In genomic region chr12:57611116-57611809, GRCh38 we compare ENCODE assay signal across 1 cellular context.
TF ChIP-seq lines count a peak whose summit lies in the region.

TSS of gene ARHGEF25 (plus strand) at chr12:57611435. CDS start at chr12:57611895, 460 bp downstream.

TF ChIP-seq in HepG2, 621 proteins besides CTCF, POLR2A, EP300 and RAD21 (continued from another document and continues in another):
- TF ChIP-seq MAZ (IDR thresholded peaks at IDR 0.05; ENCODE audit: borderline replicate concordance, low read depth, low read length) (0 out of 2 replicates have a peak, but pooled peaks have one; percentile 24), MAZ (CRISPR knock-in tag; IDR thresholded peaks at IDR 0.05; ENCODE audit: low read depth) (0 out of 2 replicates have a peak, but pooled peaks have one; percentile 25), RBFOX2 (IDR thresholded peaks at IDR 0.05; ENCODE audit: low read depth, low read length) (peak; percentile 86), ZNF740 (CRISPR knock-in tag; IDR thresholded peaks at IDR 0.05) (0 out of 2 replicates have a peak, but pooled peaks have one; percentile 32), MTF1 (CRISPR knock-in tag; IDR thresholded peaks at IDR 0.05) (no peak), ZNF10 (CRISPR knock-in tag; IDR thresholded peaks at IDR 0.05; ENCODE audit: borderline replicate concordance, low read depth) (no peak), HES4 (CRISPR knock-in tag; IDR thresholded peaks at IDR 0.05; ENCODE audit: borderline replicate concordance) (0 out of 2 replicates have a peak, but pooled peaks have one; percentile 46), THAP11 (CRISPR knock-in tag; IDR thresholded peaks at IDR 0.05) (peak; percentile 57; the same call in 1 of the 2 replicates), DMAP1 (CRISPR knock-in tag; IDR thresholded peaks at IDR 0.05) (peak; percentile 57; the same call in 1 of the 2 replicates), SNAPC4 (CRISPR knock-in tag; IDR thresholded peaks at IDR 0.05) (0 out of 2 replicates have a peak, but pooled peaks have one; percentile 51), CENPBD1 (CRISPR knock-in tag; IDR thresholded peaks at IDR 0.05; ENCODE audit: borderline replicate concordance, low read depth) (no peak), HHEX (CRISPR knock-in tag; IDR thresholded peaks at IDR 0.05) (no peak), ZBTB14 (CRISPR knock-in tag; IDR thresholded peaks at IDR 0.05) (no peak), RFXANK (CRISPR knock-in tag; IDR thresholded peaks at IDR 0.05) (no peak), FIP1L1 (IDR thresholded peaks at IDR 0.05; ENCODE audit: borderline replicate concordance, insufficient read depth, low read depth, low read length) (no peak), THRA (CRISPR knock-in tag; IDR thresholded peaks at IDR 0.05; ENCODE audit: borderline replicate concordance) (peak; percentile 47; the same call in 1 of the 2 replicates), ZNF747 (CRISPR knock-in tag; IDR thresholded peaks at IDR 0.05; ENCODE audit: borderline replicate concordance) (no peak), ZBED4 (CRISPR knock-in tag; IDR thresholded peaks at IDR 0.05; ENCODE audit: borderline replicate concordance) (0 out of 2 replicates have a peak, but pooled peaks have one; percentile 46), ZNF432 (CRISPR knock-in tag; IDR thresholded peaks at IDR 0.05; ENCODE audit: borderline replicate concordance) (no peak), ZNF296 (CRISPR knock-in tag; conservative IDR thresholded peaks at IDR 0.05) (no peak), ZNF24 (IDR thresholded peaks at IDR 0.05) (no peak), IRF9 (CRISPR knock-in tag; IDR thresholded peaks at IDR 0.05; ENCODE audit: borderline replicate concordance) (no peak), MAX (IDR thresholded peaks at IDR 0.05) (0 out of 2 replicates have a peak, but pooled peaks have one; percentile 31), ZNF75D (CRISPR knock-in tag; IDR thresholded peaks at IDR 0.05; ENCODE audit: borderline replicate concordance) (no peak), ZNF276 (CRISPR knock-in tag; IDR thresholded peaks at IDR 0.05; ENCODE audit: low read depth) (no peak), CCDC6 (CRISPR knock-in tag; IDR thresholded peaks at IDR 0.05) (no peak), CREBL2 (CRISPR knock-in tag; IDR thresholded peaks at IDR 0.05; ENCODE audit: borderline replicate concordance) (no peak), ZNF543 (CRISPR knock-in tag; IDR thresholded peaks at IDR 0.05) (0 out of 2 replicates have a peak, but pooled peaks have one; percentile 54), POGZ (CRISPR knock-in tag; IDR thresholded peaks at IDR 0.05) (peak; percentile 58; the same call in 1 of the 2 replicates), ZBTB21 (CRISPR knock-in tag; IDR thresholded peaks at IDR 0.05) (no peak), SRSF9 (IDR thresholded peaks at IDR 0.05; ENCODE audit: borderline replicate concordance, insufficient read depth, low read depth, low read length, poor library complexity, severe bottlenecking) (no peak), NFATC3 (CRISPR knock-in tag; IDR thresholded peaks at IDR 0.05) (no peak), YEATS4 (CRISPR knock-in tag; IDR thresholded peaks at IDR 0.05; ENCODE audit: borderline replicate concordance) (peak; percentile 69; the same call in 1 of the 2 replicates), KAT7 (CRISPR knock-in tag; IDR thresholded peaks at IDR 0.05; ENCODE audit: borderline replicate concordance) (0 out of 2 replicates have a peak, but pooled peaks have one; percentile 9), ZNF235 (CRISPR knock-in tag; IDR thresholded peaks at IDR 0.05; ENCODE audit: borderline replicate concordance) (0 out of 2 replicates have a peak, but pooled peaks have one; percentile 54), RXRB (CRISPR knock-in tag; IDR thresholded peaks at IDR 0.05; ENCODE audit: borderline replicate concordance) (peak; percentile 55; the same call in 1 of the 2 replicates), RXRA (CRISPR knock-in tag; IDR thresholded peaks at IDR 0.05) (no peak), SP1 (IDR thresholded peaks at IDR 0.05) (no peak), SP1 (CRISPR knock-in tag; IDR thresholded peaks at IDR 0.05) (no peak), SALL2 (CRISPR knock-in tag; IDR thresholded peaks at IDR 0.05) (no peak), ZNF563 (CRISPR knock-in tag; IDR thresholded peaks at IDR 0.05) (peak; percentile 37; the same call in 1 of the 2 replicates), MYNN (CRISPR knock-in tag; IDR thresholded peaks at IDR 0.05; ENCODE audit: low read depth) (no peak), ELF3 (CRISPR knock-in tag; IDR thresholded peaks at IDR 0.05) (0 out of 2 replicates have a peak, but pooled peaks have one; percentile 22), SP2 (CRISPR knock-in tag; IDR thresholded peaks at IDR 0.05) (peak; percentile 26; the same call in 1 of the 2 replicates), ZNF776 (CRISPR knock-in tag; IDR thresholded peaks at IDR 0.05) (0 out of 2 replicates have a peak, but pooled peaks have one; percentile 73), SOX6 (IDR thresholded peaks at IDR 0.05) (no peak), SOX6 (CRISPR knock-in tag; IDR thresholded peaks at IDR 0.05) (peak; percentile 52), GATAD1 (CRISPR knock-in tag; IDR thresholded peaks at IDR 0.05) (peak; percentile 20; the same call in 1 of the 2 replicates), ERF (CRISPR knock-in tag; IDR thresholded peaks at IDR 0.05) (peak; percentile 79), E2F1 (CRISPR knock-in tag; IDR thresholded peaks at IDR 0.05) (no peak), RARA (CRISPR knock-in tag; IDR thresholded peaks at IDR 0.05) (peak; percentile 9; the same call in 1 of the 2 replicates)
